ENCODE assay signal across 8 cellular contexts in the genomic region with DNA sequence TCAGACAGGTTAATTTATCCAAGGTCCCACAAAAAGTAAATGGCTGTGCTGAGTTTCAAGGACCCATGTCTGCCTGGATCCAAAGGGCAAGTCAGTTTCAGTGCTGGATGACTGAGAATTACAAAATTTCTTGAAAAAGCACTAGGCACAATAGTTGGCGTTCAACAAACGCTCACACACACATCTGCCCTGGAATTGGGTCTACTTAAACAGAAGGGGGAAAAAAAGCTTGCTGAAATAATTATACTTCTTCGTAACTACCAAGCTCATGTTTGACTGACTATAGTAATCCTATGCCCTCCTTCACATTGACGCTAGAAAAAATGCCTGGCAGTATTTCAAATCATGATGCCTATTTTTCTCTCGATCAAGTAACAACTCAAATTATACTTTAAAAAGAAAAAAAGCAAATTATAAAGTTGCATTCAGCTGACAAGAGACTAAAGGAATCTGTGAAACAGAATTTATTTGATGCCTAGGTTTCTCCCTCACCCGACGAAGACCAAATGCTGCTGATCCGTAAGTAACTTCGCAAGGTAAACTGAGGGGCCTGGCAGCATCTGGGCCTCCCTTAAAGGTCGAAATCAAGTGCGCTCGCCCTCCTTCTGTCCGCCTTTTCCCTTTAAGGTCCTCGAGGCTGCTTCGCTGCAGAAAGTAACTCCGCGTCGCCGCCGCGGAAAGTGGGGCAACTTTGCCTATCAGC. TPM values are rescaled to one million over a fixed set of nuclear protein-coding genes. Genes with fewer than 3 reads are reported as not detected.
A peak's percentile ranks its signal among the peaks of the same experiment; 100 is the strongest.
DNase-seq lines count a peak whose midpoint lies in the region; ATAC-seq, FAIRE-seq and TF ChIP-seq lines count a peak whose summit lies in the region.

No MANE protein-coding gene starts in this region.

- no peaks in the 10 kb centered on the region for H3K9me3 ChIP-seq in Caco-2
- no peaks in the 10 kb centered on the region for H3K9me3 ChIP-seq in vagina

- H3K27ac ChIP-seq in vagina: peak overlapping the region; percentile 98

- no peaks in the 10 kb centered on the region for H3K27me3 ChIP-seq in Caco-2 (replicated peaks; ENCODE audit: control insufficient read depth, insufficient read depth, low read length)
- no peaks in the 10 kb centered on the region for H3K27me3 ChIP-seq in bronchial epithelial cell (ENCODE audit: control insufficient read depth, insufficient read depth, low read length)
- no peaks in the 10 kb centered on the region for H3K27me3 ChIP-seq in vagina

- no peaks in the 10 kb centered on the region for H3K36me3 ChIP-seq in Caco-2 (ENCODE audit: control insufficient read depth, insufficient read depth, low read length)
- H3K36me3 ChIP-seq in bronchial epithelial cell (ENCODE audit: control insufficient read depth, insufficient read depth, low read length): no peaks in the 10 kb centered on the region
- H3K36me3 ChIP-seq in vagina: no peaks in the 10 kb centered on the region

- H3K4me1 Mint-ChIP-seq in Caco-2 (ENCODE audit: low read depth, unreplicated experiment): peaks cover 27% of the 10 kb centered on the region
- peaks cover 21% of the 10 kb centered on the region for H3K4me1 Mint-ChIP-seq in memory B cell

- DNase-seq in Caco-2 (no peak), LoVo (ENCODE audit: low spot score) (peak; percentile 16), bronchial epithelial cell (ENCODE audit: low read depth) (peak; percentile 31), memory B cell (ENCODE audit: low spot score in 2 of 2) (no peak), vagina (ENCODE audit: extremely low spot score in 2 of 2) (no peak), NCI-H128 (lab: John Stamatoyannopoulos, UW; ENCODE audit: unreplicated experiment) (no peak)

- H3K4me3 ChIP-seq in Caco-2 (ENCODE audit: low read depth, low read length): peak overlapping the region; percentile 78
- H3K4me3 ChIP-seq in bronchial epithelial cell (ENCODE audit: low read depth, low read length): peak overlapping the region; percentile 95
- peak overlapping the region; percentile 92 for H3K4me3 ChIP-seq in vagina

- no peak for TF ChIP-seq POLR2A in vagina (IDR thresholded peaks at IDR 0.05)

- CTCF ChIA-PET in Caco-2 (lab: Charles Lee): interaction anchor here (0.7 to 1.1 kb wide), 3 partner anchors 30 to 159 kb away, joined by 3 to 9 read pairs (median 4); no protein-coding TSS in a partner anchor

- POLR2A ChIA-PET in Caco-2 (lab: Charles Lee): interaction anchor here (0.6 to 2.1 kb wide), 11 partner anchors 10 to 365 kb away, joined by 3 to 27 read pairs (median 9); no protein-coding TSS in a partner anchor

- ATAC-seq in memory B cell (ENCODE audit: low read depth): no peak
- no peak for ATAC-seq in GM21360 (IDR thresholded peaks at IDR 0.05; ENCODE audit: unreplicated experiment)
- ATAC-seq in GM18511 (IDR thresholded peaks at IDR 0.05; ENCODE audit: unreplicated experiment): no peak

- TSS peak; percentile 88 for BruUV-seq in Caco-2 (replicated peaks; lab: Mats Ljungman, UMichigan)

- H3K4me3 Mint-ChIP-seq in Caco-2 (ENCODE audit: unreplicated experiment) (peak overlapping the region; percentile 97), memory B cell (peak overlapping the region; percentile 100)

- TF ChIP-seq CTCF in Caco-2 (IDR thresholded peaks at IDR 0.05; ENCODE audit: insufficient read depth in 1 of 2, low read depth in 1 of 2, low read length in 1 of 2, severe bottlenecking in 1 of 2, unreplicated experiment in 1 of 2): no peak
- TF ChIP-seq CTCF in bronchial epithelial cell (IDR thresholded peaks at IDR 0.05; ENCODE audit: insufficient read depth, low read length, severe bottlenecking): no peak
- no peak for TF ChIP-seq CTCF in vagina (IDR thresholded peaks at IDR 0.05)

- H3K27ac Mint-ChIP-seq in Caco-2 (ENCODE audit: unreplicated experiment) (peak overlapping the region; percentile 93), memory B cell (peak overlapping the region; percentile 96)

- H3K4me1 ChIP-seq in Caco-2 (peaks cover 12% of the 10 kb centered on the region; the same call in 1 of the 2 replicates), vagina (peaks cover 21% of the 10 kb centered on the region)

- no peaks in the 10 kb centered on the region for H3K9me3 Mint-ChIP-seq in Caco-2 (ENCODE audit: unreplicated experiment)
- H3K9me3 Mint-ChIP-seq in memory B cell: no peaks in the 10 kb centered on the region

- H3K27me3 Mint-ChIP-seq in Caco-2 (ENCODE audit: insufficient read depth, unreplicated experiment) (no peaks in the 10 kb centered on the region), memory B cell (no peaks in the 10 kb centered on the region)

- H3K36me3 Mint-ChIP-seq in Caco-2 (ENCODE audit: insufficient read depth, unreplicated experiment) (peaks cover 18% of the 10 kb centered on the region), memory B cell (no peaks in the 10 kb centered on the region)

- intact Hi-C loops in Caco-2 (cut with micrococcal nuclease; ENCODE audit: unreplicated experiment): loop anchor here (1.0 kb wide), 1 partner anchor 17 kb away; no protein-coding TSS in a partner anchor
- intact Hi-C loops in vagina (cut with DNase I): no loop called here

- no peak for FAIRE-seq in bronchial epithelial cell (lab: Jason Lieb, UNC)

RNA-seq across cellular contexts. Expression of a gene that starts 0.6 kb away (rescaled TPM):
- total RNA-seq in Caco-2 (2022) (65.3 and 69.3 TPM in 2 replicates), bronchial epithelial cell (24.0 and 30.9 TPM in 2 replicates), vagina (23.6 TPM)

Comparison
In these comparisons a context has a peak if more than half of its experiments do, and no peak if none do; other contexts are left out.
1. DNase-seq: peak in LoVo (single experiment) and bronchial epithelial cell (single experiment); none in Caco-2 (0 of 2), memory B cell (0 of 2), vagina (0 of 2) and NCI-H128 (single experiment).
2. Peak in every context shown above with its lines, with median percentiles within 50 percentile points of each other: H3K4me3 ChIP-seq.